14 cellular contexts compared by ENCODE assay signal in genomic region chr9:41188439-41188838, GRCh38. TPM values are rescaled to one million over a fixed set of nuclear protein-coding genes. Genes with fewer than 3 reads are reported as not detected.
DNase-seq lines count a peak whose midpoint lies in the region; ATAC-seq and TF ChIP-seq lines count a peak whose summit lies in the region.
"Not testable (repeated sequence)": the region's sequence is repeated elsewhere in the genome, so short reads cannot be mapped to it uniquely, and the experiment has no call there.
"Had no signal": no experiment of that assay in that cellular context is flagged by ENCODE, and none has a peak within 500 bp of the region (broad histone marks: within the 10 kb centered on the region; RNA-seq: fewer than 3 reads in every experiment).

No MANE protein-coding gene starts in this region.

- not testable (repeated sequence) for H3K9me3 Mint-ChIP-seq in memory B cell

- not testable (repeated sequence) for H3K4me1 Mint-ChIP-seq in memory B cell

- TF ChIP-seq CTCF in mucosa of descending colon (IDR thresholded peaks at IDR 0.05): not testable (repeated sequence)

- ATAC-seq in left colon (peak; percentile 83), left lobe of liver (peak; percentile 57), memory B cell (ENCODE audit: low read depth) (peak; percentile 22), mucosa of descending colon (peak; percentile 77)

- not testable (repeated sequence) for DNase-seq in left colon; left lobe of liver (ENCODE audit: low spot score); memory B cell (ENCODE audit: low spot score in 2 of 2); mucosa of descending colon

- H3K4me1 ChIP-seq in mucosa of descending colon (ENCODE audit: low read depth): not testable (repeated sequence)

- H3K36me3 ChIP-seq in mucosa of descending colon (ENCODE audit: low read depth): not testable (repeated sequence)

- not testable (repeated sequence) for H3K4me3 ChIP-seq in mucosa of descending colon

- H3K4me3 Mint-ChIP-seq in memory B cell: not testable (repeated sequence)

- not testable (repeated sequence) for H3K27ac Mint-ChIP-seq in memory B cell

- not testable (repeated sequence) for H3K36me3 Mint-ChIP-seq in memory B cell

- intact Hi-C loops in left colon (cut with DNase I, micrococcal nuclease); mucosa of descending colon (cut with DNase I, micrococcal nuclease): not testable (repeated sequence)

- not testable (repeated sequence) for H3K9me3 ChIP-seq in mucosa of descending colon

- not testable (repeated sequence) for H3K27me3 Mint-ChIP-seq in memory B cell

RNA-seq across cellular contexts. Expression of gene ZNG1F, which starts 0.7 kb away (rescaled TPM):
- total RNA-seq in left colon: 10 to 100 TPM in 1 of 2 donors, 1 to 10 TPM in 1; 7.9 to 11.3 TPM
- 2.0 TPM for total RNA-seq in left lobe of liver
- 10 to 100 TPM in 2 of 3 donors, 1 to 10 TPM in 1; 7.4 to 14.2 (median 10.8) TPM for total RNA-seq in mucosa of descending colon

RNA-seq across cellular contexts. Expression of gene FOXD4L6, which starts 60.0 kb away (rescaled TPM):
- total RNA-seq in left colon (not detected), left lobe of liver (not detected), mucosa of descending colon (not detected)
- total RNA-seq: A172; A673; B cell; Caco-2; CD4-positive, alpha-beta memory T cell; CD4-positive, alpha-beta T cell; CD4-positive, CD25-positive, alpha-beta regulatory T cell; CD8-positive, alpha-beta memory T cell; CD8-positive, alpha-beta T cell; Daoy had no signal

Comparison
In these comparisons a context has a peak if more than half of its experiments do, and no peak if none do; other contexts are left out.
1. ATAC-seq: peak in every context shown above with its lines; median percentile 83 in left colon; 77 in mucosa of descending colon; 57 in left lobe of liver; 22 in memory B cell.